Comparison of ENCODE assay signal across 13 cellular contexts in genomic region chr6:64217721-64218603, GRCh38.
DNase-seq lines count a peak whose midpoint lies in the region; ATAC-seq, FAIRE-seq and TF ChIP-seq lines count a peak whose summit lies in the region.
"Had no signal": no experiment of that assay in that cellular context is flagged by ENCODE, and none has a peak within 500 bp of the region (broad histone marks: within the 10 kb centered on the region; RNA-seq: fewer than 3 reads in every experiment).

No MANE protein-coding gene starts in this region.

- TF ChIP-seq EP300 in sigmoid colon (IDR thresholded peaks at IDR 0.05): no peak

- H3K4me1 Mint-ChIP-seq in T-cell: no peaks in the 10 kb centered on the region
- H3K4me1 Mint-ChIP-seq: CD8-positive, alpha-beta memory T cell; T-helper 17 cell had no signal

- peaks cover 0 to 6% (median 4%) of the 10 kb centered on the region in 3 donors for H3K9me3 Mint-ChIP-seq in T-cell

- H3K4me3 Mint-ChIP-seq in T-cell: no peak overlapping the region
- H3K4me3 Mint-ChIP-seq: CD8-positive, alpha-beta memory T cell; T-helper 17 cell had no signal

- intact Hi-C loops in sigmoid colon (cut with DNase I): no loop called here

- CTCF ChIA-PET in T-cell (lab: Charles Lee): no interaction called here

- H3K27ac ChIP-seq in sigmoid colon: no peak overlapping the region
- H3K27ac ChIP-seq in small intestine (ENCODE audit: low read depth in 1 of 2, low read length in 1 of 2): no peak overlapping the region
- H3K27ac ChIP-seq: heart left ventricle had no signal

- no peak overlapping the region for H3K27ac Mint-ChIP-seq in T-cell
- H3K27ac Mint-ChIP-seq: CD8-positive, alpha-beta memory T cell; T-helper 17 cell had no signal

- H3K27me3 ChIP-seq in sigmoid colon (no peaks in the 10 kb centered on the region), small intestine (ENCODE audit: control insufficient read depth in 2 of 2, insufficient read depth in 2 of 2, low read length in 2 of 2) (no peaks in the 10 kb centered on the region)
- H3K27me3 ChIP-seq: heart left ventricle had no signal

- H3K9me3 ChIP-seq in sigmoid colon (no peaks in the 10 kb centered on the region), small intestine (ENCODE audit: control insufficient read depth, low read depth) (no peaks in the 10 kb centered on the region)
- H3K9me3 ChIP-seq: heart left ventricle had no signal

- H3K4me3 ChIP-seq in GM12865 (ENCODE audit: low read depth, low read length): no peak overlapping the region
- no peak overlapping the region for H3K4me3 ChIP-seq in sigmoid colon
- no peak overlapping the region for H3K4me3 ChIP-seq in small intestine (ENCODE audit: low read depth in 1 of 2, low read length in 2 of 2)
- H3K4me3 ChIP-seq: heart left ventricle had no signal

- TF ChIP-seq CTCF in GM12865 (IDR thresholded peaks at IDR 0.05; ENCODE audit: insufficient read depth, low read depth, low read length, missing control alignments) (no peak), sigmoid colon (IDR thresholded peaks at IDR 0.05) (no peak)

- H3K4me1 ChIP-seq in sigmoid colon (no peaks in the 10 kb centered on the region), small intestine (ENCODE audit: control insufficient read depth in 2 of 2, insufficient read depth in 1 of 2, low read depth in 1 of 2, low read length in 1 of 2) (no peaks in the 10 kb centered on the region)
- H3K4me1 ChIP-seq: heart left ventricle had no signal

- no peaks in the 10 kb centered on the region for H3K27me3 Mint-ChIP-seq in T-cell
- H3K27me3 Mint-ChIP-seq: CD8-positive, alpha-beta memory T cell; T-helper 17 cell had no signal

- H3K36me3 Mint-ChIP-seq in T-cell: no peaks in the 10 kb centered on the region
- H3K36me3 Mint-ChIP-seq: CD8-positive, alpha-beta memory T cell had no signal

- H3K36me3 ChIP-seq in sigmoid colon: no peaks in the 10 kb centered on the region
- H3K36me3 ChIP-seq in small intestine (ENCODE audit: control insufficient read depth in 2 of 2, insufficient read depth in 2 of 2, low read length in 2 of 2): no peaks in the 10 kb centered on the region
- H3K36me3 ChIP-seq: heart left ventricle had no signal

- DNase-seq in GM12865 (ENCODE audit: low read depth): peak; percentile 28
- DNase-seq in M059J (ENCODE audit: low read depth): peak; percentile 82
- peak; percentile 45 for DNase-seq in islet precursor cell
- DNase-seq in sigmoid colon: no peak
- DNase-seq in pons (ENCODE audit: low spot score): no peak
- DNase-seq in small intestine: no peak
- no peak for DNase-seq in T-cell
- DNase-seq: CD8-positive, alpha-beta memory T cell; heart left ventricle; MM.1S; NCI-H748 treated with DMSO at 0.1 percent for 48 hours; T-helper 17 cell had no signal

- TF ChIP-seq POLR2A in sigmoid colon (IDR thresholded peaks at IDR 0.05): no peak

- peak; percentile 54 for ATAC-seq in GM21723 (IDR thresholded peaks at IDR 0.05; ENCODE audit: unreplicated experiment)
- ATAC-seq in T-cell (replicated peaks in 1 of 4): no peak
- ATAC-seq: T-helper 17 cell had no signal

- POLR2A ChIA-PET in T-cell (lab: Charles Lee): no interaction called here

- 77 to 90% methylated on average over 1 of the region's 1 CpG for WGBS in sigmoid colon, 2 donors
- WGBS in small intestine, 3 donors: 46 to 58% (median 54%) methylated on average over 1 of the region's 1 CpG

- FAIRE-seq in small intestine (lab: Jason Lieb, UNC): no peak

Comparison
In these comparisons a context has a peak if more than half of its experiments do, and no peak if none do; other contexts are left out.
1. DNase-seq: peak in GM12865 (single experiment), M059J (single experiment) and islet precursor cell (single experiment); none in sigmoid colon (single experiment), pons (single experiment), small intestine (single experiment) and T-cell (0 of 34).